Comparison of ENCODE assay signal across 20 cellular contexts in genomic region chr10:124160176-124160575, GRCh38.
"Had no signal": no experiment of that assay in that cellular context is flagged by ENCODE, and none has a peak within 500 bp of the region (broad histone marks: within the 10 kb centered on the region; RNA-seq: fewer than 3 reads in every experiment).

No MANE protein-coding gene starts in this region.

- H3K27ac ChIP-seq: breast epithelium, epithelial cell of prostate, esophagus squamous epithelium, left lung, lower lobe of right lung, stomach, suprapubic skin, uterus had no signal

- H3K27me3 ChIP-seq: breast epithelium, tibial artery, uterus had no signal

- H3K4me3 ChIP-seq: breast epithelium, esophagus squamous epithelium, left lung, lower lobe of right lung, stomach, suprapubic skin, tibial artery, uterus had no signal

- DNase-seq: activated CD4-positive, alpha-beta T cell treated with anti-CD3 and anti-CD28 coated beads for 36 hours; activated CD4-positive, CD25-positive, alpha-beta regulatory T cell; activated CD8-positive, alpha-beta memory T cell treated with anti-CD3 and anti-CD28 coated beads, Interleukin-2, amount 10 ng/mL, durations not matched to agents 7 days and 5 days; activated CD8-positive, alpha-beta T cell treated with anti-CD3 and anti-CD28 coated beads, Interleukin-2, amount 10 ng/mL, durations not matched to agents 7 days and 5 days; activated naive CD8-positive, alpha-beta T cell treated with anti-CD3 and anti-CD28 coated beads, Interleukin-2, amount 50 U/mL, for 24 hours; activated T-cell treated with anti-CD3 and anti-CD28 coated beads, Interleukin-2, amount 50 U/mL, for 48 hours; effector CD4-positive, alpha-beta T cell; esophagus squamous epithelium; kidney glomerular epithelial cell; left lung; lower lobe of right lung; mesendoderm; small intestine; stimulated activated naive B cell treated with anti-CD40 and anti-IgM and Interleukin-4, amounts not matched to agents 10 μg/mL and 1 μg/mL and 100 μg/mL, for 72 hours; uterus had no signal

- H3K9me3 ChIP-seq: breast epithelium, esophagus squamous epithelium, left lung, lower lobe of right lung, stomach, suprapubic skin, tibial artery, uterus had no signal

- H3K4me1 ChIP-seq: suprapubic skin, uterus had no signal

- H3K36me3 ChIP-seq: breast epithelium, esophagus squamous epithelium, left lung, lower lobe of right lung, stomach, suprapubic skin, tibial artery, uterus had no signal
